Comparison of ENCODE assay signal across 8 cellular contexts in genomic region chr1:161176468-161177111, GRCh38. TPM values are rescaled to one million over a fixed set of nuclear protein-coding genes. Genes with fewer than 3 reads are reported as not detected.
A peak's percentile ranks its signal among the peaks of the same experiment; 100 is the strongest.
DNase-seq lines count a peak whose midpoint lies in the region; ATAC-seq and TF ChIP-seq lines count a peak whose summit lies in the region.

No MANE protein-coding gene starts in this region.

- peak overlapping the region; percentile 88 for H3K4me3 ChIP-seq in HEK293 (ENCODE audit: low read depth, low read length)
- H3K4me3 ChIP-seq in WERI-Rb-1 (ENCODE audit: low read depth, low read length): peak overlapping the region; percentile 65
- H3K4me3 ChIP-seq in skeletal muscle satellite cell (ENCODE audit: low read length): peak overlapping the region; percentile 99

- TF ChIP-seq CTCF in HEK293 (tag by site-specific recombination; IDR thresholded peaks at IDR 0.05) (no peak), WERI-Rb-1 (IDR thresholded peaks at IDR 0.05; ENCODE audit: low read depth, low read length) (no peak)

- ATAC-seq in left cardiac atrium (peak; percentile 0), HG03521 (IDR thresholded peaks at IDR 0.05; ENCODE audit: unreplicated experiment) (no peak), HG02870 (IDR thresholded peaks at IDR 0.05; ENCODE audit: unreplicated experiment) (no peak)

- POLR2A ChIA-PET in HEK293 (lab: Yijun Ruan, JAX): interaction anchor here (0.9 to 3.3 kb wide), 7 partner anchors 10 to 131 kb away, joined by 3 to 39 read pairs (median 5); partner anchors contain the start of genes NDUFS2, PPOX, TOMM40L and USF1

- H3K9ac ChIP-seq in skeletal muscle satellite cell (ENCODE audit: low read depth, low read length): peak overlapping the region; percentile 96

- H3K9me3 ChIP-seq in HEK293 (ENCODE audit: control insufficient read depth, insufficient read depth, low read depth, low read length) (no peaks in the 10 kb centered on the region), WERI-Rb-1 (ENCODE audit: severe bottlenecking) (no peaks in the 10 kb centered on the region), skeletal muscle satellite cell (replicated peaks; ENCODE audit: low read length) (no peaks in the 10 kb centered on the region)

- H3K27me3 ChIP-seq in WERI-Rb-1 (ENCODE audit: insufficient read depth, low read depth, severe bottlenecking): no peaks in the 10 kb centered on the region
- no peaks in the 10 kb centered on the region for H3K27me3 ChIP-seq in skeletal muscle satellite cell (ENCODE audit: control insufficient read depth, insufficient read depth, low read length)

- H3K4me2 ChIP-seq in skeletal muscle satellite cell (ENCODE audit: low read length): peak overlapping the region; percentile 95

- H3K27ac ChIP-seq in HEK293 (ENCODE audit: extremely low read depth, low read depth, low read length): no peak overlapping the region; the same call in 1 of the 2 replicates
- H3K27ac ChIP-seq in WERI-Rb-1: peak overlapping the region; percentile 82

- CTCF ChIA-PET in HEK293 (lab: Yijun Ruan, JAX): interaction anchor here (0.7 to 2.9 kb wide), 5 partner anchors 10 to 205 kb away, joined by 3 to 23 read pairs (median 4); partner anchors contain the start of gene PPOX

- intact Hi-C loops in left cardiac atrium (cut with DNase I): no loop called here

- H3K36me3 ChIP-seq in HEK293 (ENCODE audit: control insufficient read depth in 2 of 2, insufficient read depth in 1 of 2, low read length in 2 of 2) (peaks cover 13 to 45% of the 10 kb centered on the region in 2 experiments; a peak in 2 of 3 replicates), WERI-Rb-1 (peaks cover 44% of the 10 kb centered on the region), skeletal muscle satellite cell (ENCODE audit: insufficient read depth, low read length) (peaks cover 24% of the 10 kb centered on the region)

- H3K4me1 ChIP-seq in HEK293 (ENCODE audit: control insufficient read depth, insufficient read depth, low read length) (no peaks in the 10 kb centered on the region), skeletal muscle satellite cell (ENCODE audit: control insufficient read depth, insufficient read depth, low read length) (peaks cover 31% of the 10 kb centered on the region)

- DNase-seq in WERI-Rb-1 (no peak), left cardiac atrium (peak; percentile 7), kidney glomerular epithelial cell (lab: John Stamatoyannopoulos, UW) (no peak), T-helper 9 cell (no peak)

TF ChIP-seq in HEK293, 187 proteins besides CTCF, POLR2A, EP300 and RAD21:
- TF ChIP-seq PRDM1 (tag by site-specific recombination; IDR thresholded peaks at IDR 0.05) (peak; percentile 90), ZNF366 (tag by site-specific recombination; conservative IDR thresholded peaks at IDR 0.05) (peak; percentile 48), PBX3 (CRISPR knock-in tag; IDR thresholded peaks at IDR 0.05) (no peak), ZNF133 (tag by site-specific recombination; IDR thresholded peaks at IDR 0.05) (no peak), ZFP69B (tag by site-specific recombination; IDR thresholded peaks at IDR 0.05) (no peak), ZNF398 (tag by site-specific recombination; IDR thresholded peaks at IDR 0.05) (0 out of 2 replicates have a peak, but pooled peaks have one; percentile 67), ZNF10 (tag by site-specific recombination; IDR thresholded peaks at IDR 0.05) (peak; percentile 85)

RNA-seq across cellular contexts. Expression of gene B4GALT3, which starts 0.7 kb away (rescaled TPM):
- total RNA-seq in left cardiac atrium: 10 to 100 TPM; 19.7 to 25.2 TPM
- 15.3 and 23.1 TPM in 2 replicates for total RNA-seq in skeletal muscle satellite cell (2012; rRNA removed)

RNA-seq across cellular contexts. Expression of gene PPOX, which starts 10.4 kb away (rescaled TPM):
- total RNA-seq in left cardiac atrium: 10 to 100 TPM; 12.7 to 16.3 TPM
- total RNA-seq in skeletal muscle satellite cell (2012; rRNA removed): 9.0 and 9.4 TPM in 2 replicates

RNA-seq across cellular contexts. Expression of gene USP21, which starts 17.3 kb away (rescaled TPM):
- 10 to 100 TPM; 13.4 to 20.8 TPM for total RNA-seq in left cardiac atrium
- total RNA-seq in skeletal muscle satellite cell (2012; rRNA removed): 6.8 and 7.9 TPM in 2 replicates

RNA-seq across cellular contexts. Expression of gene ADAMTS4, which starts 22.3 kb away (rescaled TPM):
- total RNA-seq in left cardiac atrium: 100 to 1,000 TPM in 1 of 2 donors, 10 to 100 TPM in 1; 16.5 to 117 TPM
- total RNA-seq in skeletal muscle satellite cell (2012; rRNA removed): 2.8 and 14.2 TPM in 2 replicates

RNA-seq across cellular contexts. Expression of gene UFC1, which starts 22.8 kb away (rescaled TPM):
- total RNA-seq in left cardiac atrium: 10 to 100 TPM; 77.7 to 83.8 TPM
- total RNA-seq in skeletal muscle satellite cell (2012; rRNA removed): 60.3 and 81.7 TPM in 2 replicates

Comparison
In these comparisons a context has a peak if more than half of its experiments do, and no peak if none do; other contexts are left out.
1. ATAC-seq: peak in left cardiac atrium (2 of 2); none in HG03521 (single experiment) and HG02870 (single experiment).
2. Peak in every context shown above with its lines, with median percentiles within 50 percentile points of each other: H3K4me3 ChIP-seq.